In the genomic region with DNA sequence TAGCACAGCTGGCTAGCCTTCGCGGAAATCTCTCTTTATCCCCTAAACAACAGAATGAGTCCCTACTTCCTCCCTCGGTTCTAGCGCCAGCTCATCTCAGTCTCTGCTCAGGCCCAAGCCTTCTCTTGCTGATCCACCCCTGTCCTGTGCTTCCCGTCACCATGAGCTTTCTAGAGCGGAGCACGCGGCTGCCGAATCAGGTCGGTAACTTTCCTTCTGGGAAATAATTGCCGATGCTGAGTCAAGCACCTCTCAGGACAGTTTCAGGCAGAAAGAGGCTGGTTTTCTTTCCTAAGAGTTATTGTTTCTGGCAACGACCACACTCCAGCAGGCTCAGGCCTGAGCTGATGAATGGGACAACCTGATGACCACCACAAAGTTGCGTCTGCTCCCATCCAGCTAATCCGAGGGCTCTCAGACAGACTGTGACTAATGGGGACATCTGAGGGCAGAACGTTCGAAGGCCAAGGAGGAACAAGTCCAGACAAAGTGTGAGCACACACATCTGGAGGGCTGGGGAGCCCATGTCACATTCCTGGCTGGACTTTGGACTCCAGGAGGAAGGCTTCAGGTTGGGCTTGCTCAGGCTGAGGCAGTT, we compare ENCODE assay signal across 7 cellular contexts. TPM values are rescaled to one million over a fixed set of nuclear protein-coding genes. Genes with fewer than 3 reads are reported as not detected.
DNase-seq lines count a peak whose midpoint lies in the region; ATAC-seq and TF ChIP-seq lines count a peak whose summit lies in the region.

No MANE protein-coding gene starts in this region.

- H3K27ac ChIP-seq in WERI-Rb-1 (peak overlapping the region; percentile 66), gastroesophageal sphincter (peak overlapping the region in 3 of 4 donors; percentile 46 to 65 (median 55))

- H3K27me3 ChIP-seq in WERI-Rb-1 (ENCODE audit: insufficient read depth, low read depth, severe bottlenecking) (no peaks in the 10 kb centered on the region), gastroesophageal sphincter (no peaks in the 10 kb centered on the region), H7 (ENCODE audit: control insufficient read depth, insufficient read depth, low read length) (peaks cover 13% of the 10 kb centered on the region)

- peak; percentile 87 for ATAC-seq in gastroesophageal sphincter
- no peak for ATAC-seq in SK-N-SH treated with all-trans-retinoic acid at 6 μM for 48 hours

- DNase-seq in HPDE6-E6E7 (ENCODE audit: extremely low spot score) (peak; percentile 91), WERI-Rb-1 (peak; percentile 65), skeletal muscle cell (ENCODE audit: low read depth) (peak; percentile 57), DMS114 treated with DMSO at 0.1 percent for 48 hours (lab: John Stamatoyannopoulos, UW; ENCODE audit: unreplicated experiment) (no peak), H7 (no peak)

- no peaks in the 10 kb centered on the region for H3K36me3 ChIP-seq in WERI-Rb-1
- H3K36me3 ChIP-seq in gastroesophageal sphincter, result no peaks in the 10 kb centered on the region
- no peaks in the 10 kb centered on the region for H3K36me3 ChIP-seq in H7 (replicated peaks; ENCODE audit: control insufficient read depth, insufficient read depth, low read length)

- H3K4me3 ChIP-seq in WERI-Rb-1 (ENCODE audit: low read depth, low read length) (no peak overlapping the region), gastroesophageal sphincter (no peak overlapping the region), skeletal muscle cell (ENCODE audit: low read depth, low read length) (no peak overlapping the region), H7 (ENCODE audit: insufficient read depth, low read depth, low read length) (no peak overlapping the region)

- peaks cover 0 to 28% (median 18%) of the 10 kb centered on the region in 3 donors for H3K4me1 ChIP-seq in gastroesophageal sphincter

- TF ChIP-seq CTCF in WERI-Rb-1 (IDR thresholded peaks at IDR 0.05; ENCODE audit: low read depth, low read length) (no peak), gastroesophageal sphincter (IDR thresholded peaks at IDR 0.05) (no peak)

- no peak for TF ChIP-seq POLR2A in gastroesophageal sphincter (IDR thresholded peaks at IDR 0.05)

- no peaks in the 10 kb centered on the region for H3K9me3 ChIP-seq in WERI-Rb-1 (ENCODE audit: severe bottlenecking)
- H3K9me3 ChIP-seq in gastroesophageal sphincter, result no peaks in the 10 kb centered on the region

- 35 to 44% methylated on average over 4 to 10 of the region's 16 CpGs for WGBS in gastroesophageal sphincter (ENCODE audit: low coverage in 1 of 2), 2 donors

- TF ChIP-seq EP300 in gastroesophageal sphincter (IDR thresholded peaks at IDR 0.05), result no peak

TF ChIP-seq in SK-N-SH treated with all-trans-retinoic acid at 6 μM for 48 hours, 23 proteins besides CTCF, POLR2A, EP300 and RAD21:
- no peak for TF ChIP-seq ZFP30 (CRISPR knock-in tag; IDR thresholded peaks at IDR 0.05)

RNA-seq across cellular contexts. Expression of a gene that starts 13.6 kb away (rescaled TPM):
- total RNA-seq in gastroesophageal sphincter, result 10 to 100 TPM in 1 of 4 donors, 1 to 10 TPM in 3; 1.8 to 10.3 (median 3.0) TPM
- 0.22 and 1.1 TPM in 2 replicates for total RNA-seq in H7 (2014; rRNA removed; shearing (Covaris generic))

Comparison
In these comparisons a context has a peak if more than half of its experiments do, and no peak if none do; other contexts are left out.
1. DNase-seq: peak in HPDE6-E6E7 (single experiment), WERI-Rb-1 (single experiment) and skeletal muscle cell (single experiment); none in DMS114 treated with DMSO at 0.1 percent for 48 hours (single experiment) and H7 (single experiment).